Comparison of ENCODE assay signal across 8 cellular contexts in genomic region chr2:199704358-199705238, GRCh38.
A peak's percentile ranks its signal among the peaks of the same experiment; 100 is the strongest.
DNase-seq lines count a peak whose midpoint lies in the region; ATAC-seq, FAIRE-seq and TF ChIP-seq lines count a peak whose summit lies in the region.

No MANE protein-coding gene starts in this region.

- intact Hi-C loops in posterior vena cava (cut with DNase I): no loop called here

- ATAC-seq in HG03460 (IDR thresholded peaks at IDR 0.05; ENCODE audit: unreplicated experiment): no peak

- TF ChIP-seq POLR2A in H54 (IDR thresholded peaks at IDR 0.05; ENCODE audit: low read depth, low read length): no peak

- peak; percentile 30 to 66 for DNase-seq in NCI-H2081 (lab: John Stamatoyannopoulos, UW)
- DNase-seq in NCI-H2081 treated with DMSO at 0.1 percent for 48 hours (lab: John Stamatoyannopoulos, UW): no peak
- peak; percentile 21 for DNase-seq in H54 (ENCODE audit: insufficient read length, low spot score)
- peak; percentile 46 for DNase-seq in NCI-H345 treated with DMSO at 0.1 percent for 48 hours (lab: John Stamatoyannopoulos, UW; ENCODE audit: unreplicated experiment)
- DNase-seq in amniotic stem cell (lab: John Stamatoyannopoulos, UW): peak; percentile 43
- DNase-seq in islet precursor cell: peak; percentile 58
- DNase-seq in posterior vena cava (ENCODE audit: low spot score): no peak

- peak; percentile 73 for FAIRE-seq in H54 (lab: Jason Lieb, UNC)

Comparison
In these comparisons a context has a peak if more than half of its experiments do, and no peak if none do; other contexts are left out.
1. DNase-seq: peak in NCI-H2081 (2 of 2), H54 (single experiment), NCI-H345 treated with DMSO at 0.1 percent for 48 hours (single experiment), amniotic stem cell (single experiment) and islet precursor cell (single experiment); none in NCI-H2081 treated with DMSO at 0.1 percent for 48 hours (single experiment) and posterior vena cava (single experiment).